23 cellular contexts compared by ENCODE assay signal in the genomic region with DNA sequence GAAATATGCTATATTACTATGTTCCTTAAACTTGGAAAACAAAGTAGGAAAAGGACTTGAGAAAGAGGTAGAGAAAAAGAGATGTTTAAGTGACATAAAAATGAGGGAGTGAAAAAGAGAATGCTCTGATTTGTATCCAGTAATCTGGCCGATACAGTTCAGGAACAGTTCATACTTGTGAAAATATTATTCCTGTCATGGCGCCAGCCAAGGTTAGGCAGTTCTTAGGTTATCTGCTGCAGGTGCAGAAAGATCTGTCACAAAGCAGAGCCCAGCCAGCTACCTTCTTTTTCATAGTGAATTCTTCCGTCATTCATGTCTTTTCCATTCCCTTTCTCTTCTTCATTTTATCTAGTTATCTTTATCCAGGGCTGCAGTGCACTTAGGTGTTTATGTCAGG.
"Had no signal": no experiment of that assay in that cellular context is flagged by ENCODE, and none has a peak within 500 bp of the region (broad histone marks: within the 10 kb centered on the region; RNA-seq: fewer than 3 reads in every experiment).

No MANE protein-coding gene starts in this region.

- ATAC-seq: esophagus mucosa, gastrocnemius medialis, heart right ventricle, left cardiac atrium, left lung, left ventricle myocardium superior, lower lobe of right lung, mucosa of descending colon had no signal

- H3K36me3 Mint-ChIP-seq: mesothelial cell of epicardium had no signal

- H3K9me3 Mint-ChIP-seq: dendritic cell treated with granulocyte-macrophage colony-stimulating factor and Interleukin-4, amounts not matched to agents 40 ng/mL and 50 ng/mL, for 4 days; mesothelial cell of epicardium had no signal

- H3K27ac Mint-ChIP-seq: dendritic cell treated with granulocyte-macrophage colony-stimulating factor and Interleukin-4, amounts not matched to agents 40 ng/mL and 50 ng/mL, for 4 days; mesothelial cell of epicardium had no signal

- H3K4me3 Mint-ChIP-seq: dendritic cell treated with granulocyte-macrophage colony-stimulating factor and Interleukin-4, amounts not matched to agents 40 ng/mL and 50 ng/mL, for 4 days; mesothelial cell of epicardium had no signal

- H3K27me3 Mint-ChIP-seq: dendritic cell treated with granulocyte-macrophage colony-stimulating factor and Interleukin-4, amounts not matched to agents 40 ng/mL and 50 ng/mL, for 4 days had no signal

- DNase-seq: colonic mucosa; cortex of kidney; dorsolateral prefrontal cortex; effector CD4-positive, alpha-beta T cell; effector memory CD4-positive, alpha-beta T cell; erythroblast; esophagus squamous epithelium; foreskin fibroblast; foreskin melanocyte; gastrocnemius medialis; glutamatergic neuron; head of caudate nucleus; heart right ventricle; hippocampal formation; left cardiac atrium; left lung; left ventricle myocardium superior; lower lobe of right lung; mesenchymal stem cell; mucosa of descending colon had no signal
